In the genomic region with DNA sequence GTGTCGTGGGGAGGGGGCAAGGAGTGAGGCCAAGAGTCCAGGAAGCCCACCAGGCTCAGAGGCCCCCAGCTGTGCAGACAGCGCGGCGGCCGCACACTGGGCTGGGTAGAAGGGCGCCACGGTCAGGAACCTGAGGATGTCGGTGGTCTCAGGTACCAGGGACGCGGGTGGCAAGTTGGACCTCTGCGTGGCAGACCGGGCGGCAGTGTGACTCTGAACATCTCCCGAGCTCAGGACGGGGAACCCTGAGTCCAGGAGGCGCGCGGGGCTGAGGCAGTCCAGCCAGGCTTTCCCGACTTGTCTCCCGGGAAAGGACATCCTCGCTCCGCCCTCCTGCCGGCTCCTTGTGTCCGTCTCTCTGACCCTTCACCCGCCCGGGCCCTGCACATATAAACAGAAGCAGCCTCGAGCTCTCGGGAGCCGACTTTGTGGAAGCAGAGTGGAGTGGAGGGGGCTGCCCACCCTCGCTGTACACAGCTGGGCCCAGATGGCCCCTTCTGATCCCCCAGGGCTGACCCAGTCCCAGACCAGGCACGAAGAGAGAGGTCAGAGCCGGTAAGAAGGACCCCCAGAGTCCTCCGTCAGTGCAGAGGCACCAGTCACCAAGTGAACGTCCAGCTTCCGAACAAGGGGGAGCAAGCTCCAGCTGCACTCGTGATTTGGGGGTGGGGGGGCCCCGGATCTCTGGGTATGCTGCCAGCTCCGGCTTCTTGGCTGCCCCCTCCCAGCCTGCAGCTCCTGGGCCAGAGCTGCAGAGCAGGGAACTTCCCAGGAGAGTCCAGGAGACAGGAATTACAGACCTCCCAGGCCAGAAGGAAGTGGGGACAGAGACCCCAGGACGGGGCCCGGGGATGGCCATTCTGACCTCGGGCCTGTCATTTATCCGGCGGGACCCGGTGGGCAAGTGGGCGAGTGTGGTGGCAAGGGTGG, we compare ENCODE assay signal across 2 cellular contexts.
A peak's percentile ranks its signal among the peaks of the same experiment; 100 is the strongest.
TF ChIP-seq lines count a peak whose summit lies in the region.

No MANE protein-coding gene starts in this region.

TF ChIP-seq in K562, 482 proteins besides CTCF, POLR2A, EP300 and RAD21:
- TF ChIP-seq, protein P1, sequence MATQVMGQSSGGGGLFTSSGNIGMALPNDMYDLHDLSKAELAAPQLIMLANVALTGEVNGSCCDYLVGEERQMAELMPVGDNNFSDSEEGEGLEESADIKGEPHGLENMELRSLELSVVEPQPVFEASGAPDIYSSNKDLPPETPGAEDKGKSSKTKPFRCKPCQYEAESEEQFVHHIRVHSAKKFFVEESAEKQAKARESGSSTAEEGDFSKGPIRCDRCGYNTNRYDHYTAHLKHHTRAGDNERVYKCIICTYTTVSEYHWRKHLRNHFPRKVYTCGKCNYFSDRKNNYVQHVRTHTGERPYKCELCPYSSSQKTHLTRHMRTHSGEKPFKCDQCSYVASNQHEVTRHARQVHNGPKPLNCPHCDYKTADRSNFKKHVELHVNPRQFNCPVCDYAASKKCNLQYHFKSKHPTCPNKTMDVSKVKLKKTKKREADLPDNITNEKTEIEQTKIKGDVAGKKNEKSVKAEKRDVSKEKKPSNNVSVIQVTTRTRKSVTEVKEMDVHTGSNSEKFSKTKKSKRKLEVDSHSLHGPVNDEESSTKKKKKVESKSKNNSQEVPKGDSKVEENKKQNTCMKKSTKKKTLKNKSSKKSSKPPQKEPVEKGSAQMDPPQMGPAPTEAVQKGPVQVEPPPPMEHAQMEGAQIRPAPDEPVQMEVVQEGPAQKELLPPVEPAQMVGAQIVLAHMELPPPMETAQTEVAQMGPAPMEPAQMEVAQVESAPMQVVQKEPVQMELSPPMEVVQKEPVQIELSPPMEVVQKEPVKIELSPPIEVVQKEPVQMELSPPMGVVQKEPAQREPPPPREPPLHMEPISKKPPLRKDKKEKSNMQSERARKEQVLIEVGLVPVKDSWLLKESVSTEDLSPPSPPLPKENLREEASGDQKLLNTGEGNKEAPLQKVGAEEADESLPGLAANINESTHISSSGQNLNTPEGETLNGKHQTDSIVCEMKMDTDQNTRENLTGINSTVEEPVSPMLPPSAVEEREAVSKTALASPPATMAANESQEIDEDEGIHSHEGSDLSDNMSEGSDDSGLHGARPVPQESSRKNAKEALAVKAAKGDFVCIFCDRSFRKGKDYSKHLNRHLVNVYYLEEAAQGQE (CRISPR knock-in tag; IDR thresholded peaks at IDR 0.05; ENCODE audit: low read depth): no peak
- TF ChIP-seq POLR2G (IDR thresholded peaks at IDR 0.05; ENCODE audit: low read depth, low read length): peak; percentile 63; the same call in 1 of the 2 replicates

TF ChIP-seq in WTC11, 78 proteins besides CTCF, POLR2A, EP300 and RAD21:
- TF ChIP-seq JAZF1 (CRISPR knock-in tag; IDR thresholded peaks at IDR 0.05): no peak
- no peak for TF ChIP-seq NR3C1 (CRISPR knock-in tag; conservative IDR thresholded peaks at IDR 0.05; ENCODE audit: low read depth)
- TF ChIP-seq, protein P2, sequence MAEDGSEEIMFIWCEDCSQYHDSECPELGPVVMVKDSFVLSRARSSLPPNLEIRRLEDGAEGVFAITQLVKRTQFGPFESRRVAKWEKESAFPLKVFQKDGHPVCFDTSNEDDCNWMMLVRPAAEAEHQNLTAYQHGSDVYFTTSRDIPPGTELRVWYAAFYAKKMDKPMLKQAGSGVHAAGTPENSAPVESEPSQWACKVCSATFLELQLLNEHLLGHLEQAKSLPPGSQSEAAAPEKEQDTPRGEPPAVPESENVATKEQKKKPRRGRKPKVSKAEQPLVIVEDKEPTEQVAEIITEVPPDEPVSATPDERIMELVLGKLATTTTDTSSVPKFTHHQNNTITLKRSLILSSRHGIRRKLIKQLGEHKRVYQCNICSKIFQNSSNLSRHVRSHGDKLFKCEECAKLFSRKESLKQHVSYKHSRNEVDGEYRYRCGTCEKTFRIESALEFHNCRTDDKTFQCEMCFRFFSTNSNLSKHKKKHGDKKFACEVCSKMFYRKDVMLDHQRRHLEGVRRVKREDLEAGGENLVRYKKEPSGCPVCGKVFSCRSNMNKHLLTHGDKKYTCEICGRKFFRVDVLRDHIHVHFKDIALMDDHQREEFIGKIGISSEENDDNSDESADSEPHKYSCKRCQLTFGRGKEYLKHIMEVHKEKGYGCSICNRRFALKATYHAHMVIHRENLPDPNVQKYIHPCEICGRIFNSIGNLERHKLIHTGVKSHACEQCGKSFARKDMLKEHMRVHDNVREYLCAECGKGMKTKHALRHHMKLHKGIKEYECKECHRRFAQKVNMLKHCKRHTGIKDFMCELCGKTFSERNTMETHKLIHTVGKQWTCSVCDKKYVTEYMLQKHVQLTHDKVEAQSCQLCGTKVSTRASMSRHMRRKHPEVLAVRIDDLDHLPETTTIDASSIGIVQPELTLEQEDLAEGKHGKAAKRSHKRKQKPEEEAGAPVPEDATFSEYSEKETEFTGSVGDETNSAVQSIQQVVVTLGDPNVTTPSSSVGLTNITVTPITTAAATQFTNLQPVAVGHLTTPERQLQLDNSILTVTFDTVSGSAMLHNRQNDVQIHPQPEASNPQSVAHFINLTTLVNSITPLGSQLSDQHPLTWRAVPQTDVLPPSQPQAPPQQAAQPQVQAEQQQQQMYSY (CRISPR knock-in tag; IDR thresholded peaks at IDR 0.05): no peak
- no peak for TF ChIP-seq SP1 (CRISPR knock-in tag; conservative IDR thresholded peaks at IDR 0.05)
- TF ChIP-seq, protein P3, sequence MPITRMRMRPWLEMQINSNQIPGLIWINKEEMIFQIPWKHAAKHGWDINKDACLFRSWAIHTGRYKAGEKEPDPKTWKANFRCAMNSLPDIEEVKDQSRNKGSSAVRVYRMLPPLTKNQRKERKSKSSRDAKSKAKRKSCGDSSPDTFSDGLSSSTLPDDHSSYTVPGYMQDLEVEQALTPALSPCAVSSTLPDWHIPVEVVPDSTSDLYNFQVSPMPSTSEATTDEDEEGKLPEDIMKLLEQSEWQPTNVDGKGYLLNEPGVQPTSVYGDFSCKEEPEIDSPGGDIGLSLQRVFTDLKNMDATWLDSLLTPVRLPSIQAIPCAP (CRISPR knock-in tag; IDR thresholded peaks at IDR 0.05): no peak
- TF ChIP-seq, protein P4, sequence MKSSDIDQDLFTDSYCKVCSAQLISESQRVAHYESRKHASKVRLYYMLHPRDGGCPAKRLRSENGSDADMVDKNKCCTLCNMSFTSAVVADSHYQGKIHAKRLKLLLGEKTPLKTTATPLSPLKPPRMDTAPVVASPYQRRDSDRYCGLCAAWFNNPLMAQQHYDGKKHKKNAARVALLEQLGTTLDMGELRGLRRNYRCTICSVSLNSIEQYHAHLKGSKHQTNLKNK (CRISPR knock-in tag; IDR thresholded peaks at IDR 0.05): no peak
- TF ChIP-seq ATF1 (CRISPR knock-in tag; IDR thresholded peaks at IDR 0.05): no peak
